ENCODE assay signal across 8 cellular contexts in the genomic region with DNA sequence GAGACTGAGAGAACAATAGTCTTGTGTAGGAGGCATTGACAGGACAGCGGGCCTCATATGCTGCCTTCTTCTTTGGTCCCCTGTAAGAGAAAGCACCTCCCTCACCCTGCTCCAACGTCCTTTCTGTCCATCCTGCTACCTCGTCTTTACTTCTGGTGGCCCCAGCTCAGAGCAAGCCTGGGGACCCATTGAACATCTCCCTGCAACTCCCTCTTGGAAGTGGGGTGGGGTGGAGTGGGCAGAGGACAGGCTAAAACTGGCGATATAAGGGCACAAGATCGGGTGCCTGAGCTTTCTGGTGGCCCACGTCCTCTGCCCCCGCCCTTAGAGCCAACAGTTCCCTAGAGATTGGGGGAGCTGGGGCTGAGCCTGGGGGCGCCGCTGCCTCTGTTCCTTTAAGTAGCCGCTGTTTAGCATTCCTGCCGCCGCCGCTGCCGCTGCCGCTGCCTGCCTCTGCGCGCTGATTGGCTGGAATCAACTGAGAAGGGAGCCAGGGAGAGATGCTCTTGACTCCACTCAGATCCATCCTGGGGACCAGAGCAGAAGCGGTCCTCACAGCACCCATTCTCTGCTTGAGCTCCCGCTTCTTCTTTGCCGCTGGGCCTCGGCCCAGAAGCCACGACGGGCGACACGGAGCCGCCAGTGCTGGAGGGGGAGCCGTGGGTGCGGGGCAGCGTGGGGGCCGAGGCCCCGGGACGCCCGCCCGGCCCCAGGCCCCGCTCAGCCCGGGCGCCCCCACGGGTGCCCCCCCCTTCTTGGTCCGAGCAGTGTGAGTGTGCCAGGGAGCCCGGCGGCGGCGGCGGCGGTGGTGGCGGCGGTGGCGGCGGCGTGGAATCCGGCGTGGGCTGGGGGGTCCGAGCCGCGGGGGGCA. TPM values are rescaled to one million over a fixed set of nuclear protein-coding genes. Genes with fewer than 3 reads are reported as not detected.
A peak's percentile ranks its signal among the peaks of the same experiment; 100 is the strongest.
DNase-seq lines count a peak whose midpoint lies in the region; ATAC-seq and TF ChIP-seq lines count a peak whose summit lies in the region.

A gene (plus strand): TSS at position 510 of the 871 bp plus-strand sequence. CDS start 367 bp downstream, outside the sequence.

- no peaks in the 10 kb centered on the region for H3K4me1 ChIP-seq in BE2C

- H3K4me3 ChIP-seq in BE2C (ENCODE audit: low read depth, low read length): no peak within 1 kb of the TSS

- peaks cover 5% of the 10 kb centered on the region for H3K4me1 Mint-ChIP-seq in T-helper 1 cell treated with Interleukin-12 subunit alpha and Interleukin-12 subunit beta and Interleukin-4 antibody, amounts not matched to agents 30 μg/mL and 1 μg/mL, for 36 hours (ENCODE audit: low read depth)
- H3K4me1 Mint-ChIP-seq in natural killer cell: peaks cover 0 to 4% of the 10 kb centered on the region in 2 donors

- ATAC-seq in esophagus mucosa (peak; percentile 33), natural killer cell (peak; percentile 14 to 59 (median 50)), GM18868 (IDR thresholded peaks at IDR 0.05; ENCODE audit: unreplicated experiment) (no peak), GM21381 (IDR thresholded peaks at IDR 0.05; ENCODE audit: unreplicated experiment) (no peak)

- DNase-seq in BE2C: peak; percentile 58
- peak; percentile 39 for DNase-seq in HCEC 1CT
- DNase-seq in natural killer cell: no peak
- no peak for DNase-seq in GOT3 (lab: John Stamatoyannopoulos, UW)

- no peaks in the 10 kb centered on the region for H3K9me3 ChIP-seq in BE2C

- no peak within 1 kb of the TSS for H3K27ac Mint-ChIP-seq in T-helper 1 cell treated with Interleukin-12 subunit alpha and Interleukin-12 subunit beta and Interleukin-4 antibody, amounts not matched to agents 30 μg/mL and 1 μg/mL, for 36 hours
- H3K27ac Mint-ChIP-seq in natural killer cell: no peak within 1 kb of the TSS

- H3K27me3 ChIP-seq in BE2C: peaks cover 16% of the 10 kb centered on the region

- peaks cover 51% of the 10 kb centered on the region for H3K27me3 Mint-ChIP-seq in T-helper 1 cell treated with Interleukin-12 subunit alpha and Interleukin-12 subunit beta and Interleukin-4 antibody, amounts not matched to agents 30 μg/mL and 1 μg/mL, for 36 hours (ENCODE audit: low read depth)
- peaks cover 27 to 34% of the 10 kb centered on the region in 2 donors for H3K27me3 Mint-ChIP-seq in natural killer cell (ENCODE audit: low read depth in 2 of 2)

- intact Hi-C loops in natural killer cell (cut with micrococcal nuclease): no loop called here

- TF ChIP-seq CTCF in BE2C (IDR thresholded peaks at IDR 0.05; ENCODE audit: low read depth, low read length) (no peak), natural killer cell (IDR thresholded peaks at IDR 0.05) (no peak)

- H3K36me3 Mint-ChIP-seq in T-helper 1 cell treated with Interleukin-12 subunit alpha and Interleukin-12 subunit beta and Interleukin-4 antibody, amounts not matched to agents 30 μg/mL and 1 μg/mL, for 36 hours (ENCODE audit: low read depth): no peaks in the 10 kb centered on the region
- H3K36me3 Mint-ChIP-seq in natural killer cell: no peaks in the 10 kb centered on the region

- peak within 1 kb of the TSS; percentile 28 for H3K4me3 Mint-ChIP-seq in T-helper 1 cell treated with Interleukin-12 subunit alpha and Interleukin-12 subunit beta and Interleukin-4 antibody, amounts not matched to agents 30 μg/mL and 1 μg/mL, for 36 hours
- H3K4me3 Mint-ChIP-seq in natural killer cell: peak within 1 kb of the TSS; percentile 5

- H3K9me3 Mint-ChIP-seq in T-helper 1 cell treated with Interleukin-12 subunit alpha and Interleukin-12 subunit beta and Interleukin-4 antibody, amounts not matched to agents 30 μg/mL and 1 μg/mL, for 36 hours: no peaks in the 10 kb centered on the region
- H3K9me3 Mint-ChIP-seq in natural killer cell: no peaks in the 10 kb centered on the region

- H3K36me3 ChIP-seq in BE2C: no peaks in the 10 kb centered on the region

RNA-seq across cellular contexts. Expression of the gene that starts here (rescaled TPM):
- 0.96 TPM for polyA plus RNA-seq in BE2C (2012; ENCODE audit: insufficient read depth, insufficient read length, low read depth)
- total RNA-seq in esophagus mucosa (36.4 TPM), natural killer cell (10 to 100 TPM; 13.6 to 17.6 (median 15.9) TPM)

Comparison
In these comparisons a context has a peak if more than half of its experiments do, and no peak if none do; other contexts are left out.
1. DNase-seq: peak in BE2C (single experiment) and HCEC 1CT (single experiment); none in natural killer cell (single experiment) and GOT3 (single experiment).
2. ATAC-seq: peak in esophagus mucosa (single experiment) and natural killer cell (3 of 3); none in GM18868 (single experiment) and GM21381 (single experiment).